Comparison of ENCODE assay signal across 22 cellular contexts in the genomic region with DNA sequence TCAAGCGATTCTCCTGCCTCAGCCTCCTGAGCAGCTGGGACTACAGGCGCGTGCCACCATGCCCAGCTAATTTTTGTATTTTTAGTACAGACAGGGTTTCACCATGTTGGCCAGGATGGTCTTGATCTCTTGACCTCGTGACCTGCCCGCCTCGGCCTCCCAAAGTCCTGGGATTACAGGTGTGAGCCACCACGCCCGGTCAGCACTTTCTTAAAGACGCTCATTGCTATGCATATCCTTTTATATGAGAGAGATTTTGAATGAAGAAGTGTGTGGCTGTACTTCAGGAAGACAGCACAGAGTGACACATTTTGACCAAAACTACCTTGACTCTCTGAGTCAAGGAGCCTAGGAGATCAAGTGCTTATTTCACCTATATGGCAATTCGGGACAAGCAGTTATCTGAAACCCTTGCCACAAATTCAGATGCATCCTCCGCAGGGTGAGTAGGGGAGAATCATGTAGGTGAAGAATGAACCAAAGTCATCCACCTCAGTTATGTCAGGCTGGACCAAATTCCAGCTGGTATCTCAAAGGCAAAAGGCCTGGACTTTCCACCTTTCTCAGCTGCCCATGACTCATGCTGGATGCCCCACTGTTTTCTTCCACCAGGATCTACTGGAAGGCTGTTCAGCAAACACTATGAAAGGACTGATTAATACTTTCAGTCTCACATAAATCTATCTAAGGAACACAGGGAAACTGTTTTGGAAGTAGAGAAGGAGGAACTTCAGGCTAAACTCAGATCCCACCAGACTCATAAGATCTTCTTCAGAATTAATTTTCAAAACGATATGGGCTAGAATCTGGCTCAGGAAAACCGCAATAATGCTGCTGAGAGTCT. TPM values are rescaled to one million over a fixed set of nuclear protein-coding genes. Genes with fewer than 3 reads are reported as not detected.
DNase-seq lines count a peak whose midpoint lies in the region; ATAC-seq, FAIRE-seq and TF ChIP-seq lines count a peak whose summit lies in the region.
"Had no signal": no experiment of that assay in that cellular context is flagged by ENCODE, and none has a peak within 500 bp of the region (broad histone marks: within the 10 kb centered on the region; RNA-seq: fewer than 3 reads in every experiment).

No MANE protein-coding gene starts in this region.

- ATAC-seq in HG02610 (IDR thresholded peaks at IDR 0.05; ENCODE audit: unreplicated experiment): no peak
- ATAC-seq: activated CD8-positive, alpha-beta T cell treated with anti-CD3 and anti-CD28 coated beads, Interleukin-2, amount 10 ng/mL, durations not matched to agents 7 days and 5 days; activated naive CD8-positive, alpha-beta T cell treated with anti-CD3 and anti-CD28 coated beads, Interleukin-2, amount 50 U/mL, for 24 hours had no signal

- in situ Hi-C loops in brain microvascular endothelial cell (cut with HindIII; ENCODE audit: low pct_ligation_motif_present, low sequenced_read_pairs): no loop called here

- H3K9me3 ChIP-seq in right atrium auricular region: peaks cover 0 to 16% of the 10 kb centered on the region in 2 donors

- no peak overlapping the region for H3K27ac ChIP-seq in brain microvascular endothelial cell
- H3K27ac ChIP-seq in right atrium auricular region: no peak overlapping the region
- H3K27ac ChIP-seq: RWPE1, VCaP had no signal

- DNase-seq in EL (peak; percentile 56), RPMI7951 (ENCODE audit: low read depth) (peak; percentile 48), fibroblast of peridontal ligament (ENCODE audit: extremely low read depth) (peak; percentile 12), pulmonary artery endothelial cell (ENCODE audit: low read depth, low spot score) (peak; percentile 57), brain microvascular endothelial cell (no peak), GM19239 (ENCODE audit: insufficient read length, low spot score) (no peak), right atrium auricular region (ENCODE audit: low spot score) (no peak)
- DNase-seq: activated CD8-positive, alpha-beta T cell treated with anti-CD3 and anti-CD28 coated beads, Interleukin-2, amount 10 ng/mL, durations not matched to agents 7 days and 5 days; activated naive CD8-positive, alpha-beta T cell treated with anti-CD3 and anti-CD28 coated beads, Interleukin-2, amount 50 U/mL, for 24 hours; head of caudate nucleus; KG1; mesendoderm; NCI-H1417; NCI-H2171 treated with DMSO at 0.1 percent for 48 hours; nephron progenitor cell had no signal

- no peaks in the 10 kb centered on the region for H3K36me3 ChIP-seq in brain microvascular endothelial cell (replicated peaks)
- no peaks in the 10 kb centered on the region for H3K36me3 ChIP-seq in right atrium auricular region

- TF ChIP-seq CTCF in brain microvascular endothelial cell (IDR thresholded peaks at IDR 0.05; ENCODE audit: low read depth, low read length, missing control alignments) (no peak), right atrium auricular region (IDR thresholded peaks at IDR 0.05) (no peak)

- H3K4me1 ChIP-seq in right atrium auricular region: no peaks in the 10 kb centered on the region

- H3K4me3 ChIP-seq in brain microvascular endothelial cell (ENCODE audit: low read depth, low read length) (no peak overlapping the region), right atrium auricular region (no peak overlapping the region)

- no peaks in the 10 kb centered on the region for H3K27me3 ChIP-seq in brain microvascular endothelial cell (replicated peaks)
- H3K27me3 ChIP-seq in right atrium auricular region: no peaks in the 10 kb centered on the region

- FAIRE-seq in GM19239 (lab: Jason Lieb, UNC): no peak
- FAIRE-seq: endometrium, islet of Langerhans had no signal

RNA-seq across cellular contexts. Expression of a gene that starts 31.9 kb away (rescaled TPM):
- 4.6 and 7.5 TPM in 2 replicates for total RNA-seq in RPMI7951 (2014; rRNA removed; shearing (Covaris generic))
- total RNA-seq in pulmonary artery endothelial cell (0.59 and 3.8 TPM in 2 replicates), right atrium auricular region (1 to 10 TPM; 1.1 to 1.7 TPM)
- total RNA-seq: activated CD8-positive, alpha-beta T cell treated with anti-CD3 and anti-CD28 coated beads, Interleukin-2, amount 10 ng/mL, durations not matched to agents 7 days and 5 days; activated T-helper 1 cell treated with anti-CD3 and anti-CD28 coated beads, Interleukin-12 subunit alpha, Interleukin-12 subunit beta, Interleukin-2, Interleukin-4 antibody, amounts not matched to agents 30 ng/mL and 10 ng/mL and 1 ng/mL, durations not matched to agents 14 hours and 24 hours and 36 hours; T-helper 1 cell treated with Interleukin-12 subunit alpha and Interleukin-12 subunit beta and Interleukin-4 antibody, amounts not matched to agents 30 ng/mL and 1 ng/mL, for 36 hours had no signal

Comparison
In these comparisons a context has a peak if more than half of its experiments do, and no peak if none do; other contexts are left out.
1. DNase-seq: peak in EL (single experiment), RPMI7951 (single experiment), fibroblast of peridontal ligament (single experiment) and pulmonary artery endothelial cell (single experiment); none in brain microvascular endothelial cell (single experiment), GM19239 (single experiment) and right atrium auricular region (single experiment).